ENCODE assay signal across 19 cellular contexts in genomic region chr3:189133768-189134167, GRCh38. TPM values are rescaled to one million over a fixed set of nuclear protein-coding genes. Genes with fewer than 3 reads are reported as not detected.
A peak's percentile ranks its signal among the peaks of the same experiment; 100 is the strongest.
DNase-seq lines count a peak whose midpoint lies in the region; ATAC-seq and TF ChIP-seq lines count a peak whose summit lies in the region.
"Had no signal": no experiment of that assay in that cellular context is flagged by ENCODE, and none has a peak within 500 bp of the region (broad histone marks: within the 10 kb centered on the region; RNA-seq: fewer than 3 reads in every experiment).

No MANE protein-coding gene starts in this region.

- H3K36me3 Mint-ChIP-seq in activated naive CD8-positive, alpha-beta T cell = peaks cover 8% of the 10 kb centered on the region
- peaks cover 12% of the 10 kb centered on the region for H3K36me3 Mint-ChIP-seq in activated naive CD8-positive, alpha-beta T cell treated with anti-CD3 and anti-CD28 coated beads for 36 hours
- peaks cover 8% of the 10 kb centered on the region for H3K36me3 Mint-ChIP-seq in activated CD8-positive, alpha-beta T cell treated with anti-CD3 and anti-CD28 coated beads for 36 hours (ENCODE audit: low read depth)
- H3K36me3 Mint-ChIP-seq in immature natural killer cell = peaks cover 0 to 7% (median 0%) of the 10 kb centered on the region in 3 donors

- ATAC-seq in activated CD8-positive, alpha-beta T cell treated with anti-CD3 and anti-CD28 coated beads for 36 hours = no peak
- no peak for ATAC-seq in HG02798 (IDR thresholded peaks at IDR 0.05; ENCODE audit: poor library complexity, unreplicated experiment)
- ATAC-seq: CD8-positive, alpha-beta T cell; GM12878 had no signal

- H3K4me3 ChIP-seq in uterus = no peak overlapping the region
- H3K4me3 ChIP-seq: GM12878 had no signal

- H3K27ac ChIP-seq in uterus = peak overlapping the region; percentile 74 to 84
- H3K27ac ChIP-seq: KMS-11 had no signal

- no peaks in the 10 kb centered on the region for H3K36me3 ChIP-seq in uterus

- H3K9me3 ChIP-seq in uterus = no peaks in the 10 kb centered on the region

- no peak overlapping the region for H3K4me3 Mint-ChIP-seq in activated naive CD8-positive, alpha-beta T cell
- H3K4me3 Mint-ChIP-seq in activated naive CD8-positive, alpha-beta T cell treated with anti-CD3 and anti-CD28 coated beads for 36 hours = no peak overlapping the region
- H3K4me3 Mint-ChIP-seq in activated CD8-positive, alpha-beta T cell treated with anti-CD3 and anti-CD28 coated beads for 36 hours = no peak overlapping the region
- peak overlapping the region in 1 of 5 donors; percentile 24 for H3K4me3 Mint-ChIP-seq in immature natural killer cell
- H3K4me3 Mint-ChIP-seq: B cell; CD8-positive, alpha-beta T cell had no signal

- intact Hi-C loops in activated CD8-positive, alpha-beta T cell treated with anti-CD3 and anti-CD28 coated beads for 36 hours (cut with micrococcal nuclease) = loop anchor here (5.0 kb wide), 1 partner anchor 91 kb away; no protein-coding TSS in a partner anchor
- intact Hi-C loops in uterus (cut with DNase I; ENCODE audit: low total_unique reads) = no loop called here

- H3K27ac Mint-ChIP-seq in activated naive CD8-positive, alpha-beta T cell = peak overlapping the region; percentile 99
- no peak overlapping the region for H3K27ac Mint-ChIP-seq in activated naive CD8-positive, alpha-beta T cell treated with anti-CD3 and anti-CD28 coated beads for 36 hours
- H3K27ac Mint-ChIP-seq in activated CD8-positive, alpha-beta T cell treated with anti-CD3 and anti-CD28 coated beads for 36 hours = peak overlapping the region; percentile 91
- H3K27ac Mint-ChIP-seq in immature natural killer cell = peak overlapping the region in 5 of 6 donors; percentile 71 to 99 (median 86)
- H3K27ac Mint-ChIP-seq: B cell had no signal

- peaks cover 5% of the 10 kb centered on the region for H3K9me3 Mint-ChIP-seq in activated naive CD8-positive, alpha-beta T cell (ENCODE audit: low read depth)
- H3K9me3 Mint-ChIP-seq in activated naive CD8-positive, alpha-beta T cell treated with anti-CD3 and anti-CD28 coated beads for 36 hours = peaks cover 7% of the 10 kb centered on the region
- peaks cover 8% of the 10 kb centered on the region for H3K9me3 Mint-ChIP-seq in activated CD8-positive, alpha-beta T cell treated with anti-CD3 and anti-CD28 coated beads for 36 hours
- H3K9me3 Mint-ChIP-seq in immature natural killer cell = no peaks in the 10 kb centered on the region

- H3K4me1 ChIP-seq in uterus = peaks cover 0 to 4% of the 10 kb centered on the region in 2 donors

- H3K4me1 Mint-ChIP-seq in activated naive CD8-positive, alpha-beta T cell (ENCODE audit: low read depth) = peaks cover 38% of the 10 kb centered on the region
- H3K4me1 Mint-ChIP-seq in activated naive CD8-positive, alpha-beta T cell treated with anti-CD3 and anti-CD28 coated beads for 36 hours = peaks cover 23% of the 10 kb centered on the region
- peaks cover 29% of the 10 kb centered on the region for H3K4me1 Mint-ChIP-seq in activated CD8-positive, alpha-beta T cell treated with anti-CD3 and anti-CD28 coated beads for 36 hours (ENCODE audit: low read depth)
- peaks cover 23 to 24% of the 10 kb centered on the region in 2 donors for H3K4me1 Mint-ChIP-seq in immature natural killer cell

- DNase-seq in activated naive CD8-positive, alpha-beta T cell treated with anti-CD3 and anti-CD28 coated beads for 36 hours = no peak
- no peak for DNase-seq in activated CD8-positive, alpha-beta T cell treated with anti-CD3 and anti-CD28 coated beads for 36 hours
- DNase-seq in immature natural killer cell (no peak), uterus (no peak), DMS 273 (lab: John Stamatoyannopoulos, UW; ENCODE audit: unreplicated experiment) (no peak), Ammon's horn (ENCODE audit: low spot score) (no peak)
- DNase-seq: CD8-positive, alpha-beta T cell; GDM1; GOT3; NCI-H1436; NCI-H2029 treated with DMSO at 0.1 percent for 48 hours; NCI-H748 treated with DMSO at 0.1 percent for 48 hours; RPMI8226; SIG-M5 had no signal

- CTCF ChIA-PET in activated CD8-positive, alpha-beta T cell treated with anti-CD3 and anti-CD28 coated beads for 36 hours (lab: Charles Lee) = interaction anchor here (3.0 to 5.0 kb wide), 2 partner anchors 92 to 1395 kb away, joined by 16 to 24 read pairs; no protein-coding TSS in a partner anchor

- no peaks in the 10 kb centered on the region for H3K27me3 Mint-ChIP-seq in activated naive CD8-positive, alpha-beta T cell
- H3K27me3 Mint-ChIP-seq in activated naive CD8-positive, alpha-beta T cell treated with anti-CD3 and anti-CD28 coated beads for 36 hours = no peaks in the 10 kb centered on the region
- H3K27me3 Mint-ChIP-seq in activated CD8-positive, alpha-beta T cell treated with anti-CD3 and anti-CD28 coated beads for 36 hours = no peaks in the 10 kb centered on the region
- peaks cover 1 to 3% (median 3%) of the 10 kb centered on the region in 3 donors for H3K27me3 Mint-ChIP-seq in immature natural killer cell (ENCODE audit: low read depth in 3 of 3)

- POLR2A ChIA-PET in activated CD8-positive, alpha-beta T cell treated with anti-CD3 and anti-CD28 coated beads for 36 hours (lab: Charles Lee) = no interaction called here

- TF ChIP-seq POLR2A in uterus (IDR thresholded peaks at IDR 0.05) = no peak

- TF ChIP-seq CTCF in activated CD8-positive, alpha-beta T cell treated with anti-CD3 and anti-CD28 coated beads for 36 hours (IDR thresholded peaks at IDR 0.05) = no peak
- TF ChIP-seq CTCF in uterus (IDR thresholded peaks at IDR 0.05) = no peak

- no peaks in the 10 kb centered on the region for H3K27me3 ChIP-seq in uterus

RNA-seq across cellular contexts. Expression of gene TPRG1, which starts 38.0 kb away (rescaled TPM):
- 1 to 10 TPM; 1.1 TPM for total RNA-seq in activated naive CD8-positive, alpha-beta T cell treated with anti-CD3 and anti-CD28 coated beads for 36 hours
- 1 to 10 TPM; 2.5 to 3.0 TPM for total RNA-seq in activated CD8-positive, alpha-beta T cell treated with anti-CD3 and anti-CD28 coated beads for 36 hours
- 1 to 10 TPM in 1 of 3 donors, under 1 TPM in 1, not detected in 1; 0.38 to 6.0 TPM for polyA plus RNA-seq in immature natural killer cell
- 10 to 100 TPM in 1 of 4 donors, 1 to 10 TPM in 3; 7.7 to 29.4 (median 8.3) TPM for total RNA-seq in uterus
